24 cellular contexts compared by ENCODE assay signal in the genomic region with DNA sequence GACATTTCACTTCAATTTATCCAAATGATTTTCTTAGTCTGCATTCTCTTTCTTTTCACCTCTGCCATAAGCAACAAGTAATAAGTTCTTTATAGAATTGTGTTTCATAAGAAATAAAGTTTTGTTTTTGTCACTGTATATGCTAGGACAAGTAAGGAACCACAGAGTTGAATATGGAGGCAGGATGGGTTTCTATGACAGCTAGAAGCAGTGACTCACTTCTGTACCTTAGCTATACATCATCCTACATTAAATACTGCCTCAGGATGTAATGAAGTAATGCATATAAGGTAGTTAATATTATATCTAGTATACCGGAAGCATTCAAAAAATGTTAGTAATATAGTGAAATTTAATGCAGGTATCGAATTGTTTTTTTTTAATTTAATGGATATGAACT.
"Had no signal": no experiment of that assay in that cellular context is flagged by ENCODE, and none has a peak within 500 bp of the region (broad histone marks: within the 10 kb centered on the region; RNA-seq: fewer than 3 reads in every experiment).

No MANE protein-coding gene starts in this region.

- H3K4me1 ChIP-seq: right atrium auricular region, stomach, testis, transverse colon, upper lobe of left lung had no signal

- DNase-seq: islet precursor cell; left ventricle myocardium inferior; mesendoderm; naive B cell; natural killer cell; nephron progenitor cell; ovary; stimulated activated CD4-positive, alpha-beta T cell treated with anti-CD3 and anti-CD28 coated beads, Interleukin-12 subunit alpha, Interleukin-12 subunit beta, amount 100 ng/mL, for 4 hours; stimulated activated CD4-positive, alpha-beta T cell treated with anti-CD3 and anti-CD28 coated beads, Interleukin-15, amount 100 ng/mL, for 24 hours; stimulated activated CD4-positive, alpha-beta T cell treated with anti-CD3 and anti-CD28 coated beads, Interleukin-2, amount 100 ng/mL, for 24 hours; stimulated activated CD4-positive, alpha-beta T cell treated with anti-CD3 and anti-CD28 coated beads, Interleukin-4, amount 100 ng/mL, for 1 hour; stimulated activated naive CD4-positive, alpha-beta T cell; stomach; testis; thyroid gland; transverse colon; upper lobe of left lung had no signal

- H3K36me3 Mint-ChIP-seq: mesothelial cell of epicardium, naive B cell, natural killer cell had no signal

- H3K27ac ChIP-seq: hepatocyte, left ventricle myocardium inferior, ovary, right atrium auricular region, skin epidermis, stomach, testis, thyroid gland, transverse colon, upper lobe of left lung had no signal

- H3K9me3 Mint-ChIP-seq: mesothelial cell of epicardium, natural killer cell, nephron progenitor cell had no signal

- H3K36me3 ChIP-seq: left ventricle myocardium inferior, ovary, right atrium auricular region, stomach, thyroid gland, transverse colon, upper lobe of left lung had no signal

- H3K27me3 ChIP-seq: hepatocyte, ovary, right atrium auricular region, stomach, testis, thyroid gland, transverse colon, upper lobe of left lung had no signal

- H3K27ac Mint-ChIP-seq: mesothelial cell of epicardium, naive B cell, natural killer cell, nephron progenitor cell, progenitor cell of endocrine pancreas had no signal

- H3K79me2 ChIP-seq: hepatocyte had no signal

- H3K9me3 ChIP-seq: left ventricle myocardium inferior, ovary, right atrium auricular region, stomach, testis, thyroid gland, transverse colon, upper lobe of left lung had no signal

- H2AFZ ChIP-seq: hepatocyte had no signal

- H3K4me2 ChIP-seq: hepatocyte had no signal

- H3K4me3 ChIP-seq: hepatocyte, left ventricle myocardium inferior, lung, ovary, right atrium auricular region, skin epidermis, stomach, testis, thyroid gland, transverse colon, upper lobe of left lung had no signal

- H3K4me3 Mint-ChIP-seq: mesothelial cell of epicardium, naive B cell, natural killer cell, nephron progenitor cell had no signal

- H3K4me1 Mint-ChIP-seq: naive B cell, natural killer cell had no signal

- H3K27me3 Mint-ChIP-seq: naive B cell, progenitor cell of endocrine pancreas had no signal

- ATAC-seq: natural killer cell, sciatic nerve had no signal
